Comparison of ENCODE assay signal across 8 cellular contexts in genomic region chr12:91355150-91356006, GRCh38.
DNase-seq lines count a peak whose midpoint lies in the region; ATAC-seq, FAIRE-seq and TF ChIP-seq lines count a peak whose summit lies in the region.

No MANE protein-coding gene starts in this region.

- TF ChIP-seq CTCF in 22Rv1 (IDR thresholded peaks at IDR 0.05) (peak; percentile 98), GM12875 (IDR thresholded peaks at IDR 0.05; ENCODE audit: borderline replicate concordance, insufficient read depth, low read depth, low read length) (peak; percentile 76), NB4 (IDR thresholded peaks at IDR 0.05; ENCODE audit: low read depth, low read length) (peak; percentile 96), bronchial epithelial cell (IDR thresholded peaks at IDR 0.05; ENCODE audit: insufficient read depth, low read length, severe bottlenecking) (peak; percentile 80)

- FAIRE-seq in bronchial epithelial cell (lab: Jason Lieb, UNC): peak; percentile 86

- no peak overlapping the region for H3K27ac ChIP-seq in 22Rv1

- H3K27me3 ChIP-seq in bronchial epithelial cell (ENCODE audit: control insufficient read depth, insufficient read depth, low read length): no peaks in the 10 kb centered on the region

- peak; percentile 72 for DNase-seq in NB4 (ENCODE audit: low read depth)
- DNase-seq in T-helper 1 cell: peak in 4 of 5 donors; percentile 2 to 20 (median 16)
- peak; percentile 64 for DNase-seq in bronchial epithelial cell (ENCODE audit: low read depth)
- peak; percentile 74 for DNase-seq in iris pigment epithelial cell (ENCODE audit: low read depth)
- DNase-seq in stimulated activated CD4-positive, alpha-beta T cell treated with anti-CD3 and anti-CD28 coated beads, Interleukin-15, amount 100 ng/mL, for 24 hours: peak; percentile 60

- TF ChIP-seq POLR2A in NB4 (IDR thresholded peaks at IDR 0.05; ENCODE audit: extremely low read depth, insufficient read length): no peak

- no peaks in the 10 kb centered on the region for H3K36me3 ChIP-seq in bronchial epithelial cell (ENCODE audit: control insufficient read depth, insufficient read depth, low read length)

- H3K4me3 ChIP-seq in GM12875 (ENCODE audit: low read depth, low read length): no peak overlapping the region
- no peak overlapping the region for H3K4me3 ChIP-seq in NB4 (ENCODE audit: low read depth, low read length)
- H3K4me3 ChIP-seq in bronchial epithelial cell (ENCODE audit: low read depth, low read length): no peak overlapping the region

- ATAC-seq in HG02642 (IDR thresholded peaks at IDR 0.05; ENCODE audit: poor library complexity, unreplicated experiment): peak; percentile 96

Comparison
In these comparisons a context has a peak if more than half of its experiments do, and no peak if none do; other contexts are left out.
1. DNase-seq: peak in every context shown above with its lines; median percentile 74 in iris pigment epithelial cell; 72 in NB4; 64 in bronchial epithelial cell; 60 in stimulated activated CD4-positive, alpha-beta T cell treated with anti-CD3 and anti-CD28 coated beads, Interleukin-15, amount 100 ng/mL, for 24 hours; 16 in T-helper 1 cell.